Comparison of ENCODE assay signal across 9 cellular contexts in the genomic region with DNA sequence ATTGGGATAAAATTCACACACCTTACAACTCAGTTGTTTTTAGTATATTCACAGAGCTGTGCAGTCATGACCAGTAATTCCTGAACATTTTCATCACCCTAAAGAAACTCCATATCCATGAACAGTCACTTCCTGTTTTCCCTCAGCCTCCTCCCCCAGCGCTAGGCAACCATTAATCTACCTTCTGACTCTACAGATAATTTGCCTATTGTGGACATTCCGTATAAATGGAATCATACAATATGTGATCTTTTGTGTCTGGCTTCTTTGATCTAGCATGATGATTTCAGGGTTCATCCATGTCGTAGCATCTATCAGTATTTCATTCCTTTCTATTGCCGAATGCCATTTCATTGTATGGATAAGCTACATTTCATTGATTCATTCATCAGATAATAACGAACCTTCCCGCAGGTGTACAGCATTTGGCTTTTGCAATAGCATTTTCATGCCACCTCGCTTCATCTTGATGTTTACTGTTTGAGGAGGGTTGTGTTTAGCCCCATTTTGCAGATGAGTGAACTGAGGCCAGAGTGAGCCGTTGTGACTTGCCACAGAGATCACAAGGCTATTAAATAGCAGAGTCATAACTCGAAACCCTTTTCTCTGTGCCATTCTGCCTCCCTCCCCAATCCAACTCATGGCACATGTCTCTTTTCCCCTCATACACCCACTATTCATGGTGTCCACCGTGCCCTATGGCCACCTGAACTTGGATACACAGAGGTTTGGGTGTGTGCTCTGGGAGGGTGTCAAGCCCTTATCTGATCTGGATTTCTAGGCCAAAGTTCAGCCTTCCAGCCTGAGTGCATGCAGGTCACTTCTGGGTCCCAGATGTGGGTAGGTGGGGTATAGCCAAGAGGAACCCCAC. TPM values are rescaled to one million over a fixed set of nuclear protein-coding genes. Genes with fewer than 3 reads are reported as not detected.
DNase-seq lines count a peak whose midpoint lies in the region; ATAC-seq and TF ChIP-seq lines count a peak whose summit lies in the region.
"Had no signal": no experiment of that assay in that cellular context is flagged by ENCODE, and none has a peak within 500 bp of the region (broad histone marks: within the 10 kb centered on the region; RNA-seq: fewer than 3 reads in every experiment).

No MANE protein-coding gene starts in this region.

- H3K4me1 ChIP-seq in Peyer's patch = peaks cover 0 to 13% (median 3%) of the 10 kb centered on the region in 4 donors
- H3K4me1 ChIP-seq in fibroblast of lung (ENCODE audit: control insufficient read depth, extremely low read depth, insufficient read depth, low read length) = peaks cover 12% of the 10 kb centered on the region

- no peaks in the 10 kb centered on the region for H3K9me3 ChIP-seq in Peyer's patch
- H3K9me3 ChIP-seq in fibroblast of lung (ENCODE audit: control insufficient read depth, insufficient read depth, low read depth, low read length) = no peaks in the 10 kb centered on the region

- H3K9ac ChIP-seq in fibroblast of lung (ENCODE audit: insufficient read depth, low read length) = no peak overlapping the region

- peak overlapping the region in 3 of 4 donors; percentile 49 to 80 (median 74) for H3K27ac ChIP-seq in Peyer's patch
- peak overlapping the region; percentile 42 for H3K27ac ChIP-seq in fibroblast of lung (ENCODE audit: insufficient read depth, low read length)

- ATAC-seq in HG02759 (IDR thresholded peaks at IDR 0.05; ENCODE audit: unreplicated experiment) = no peak

- TF ChIP-seq CTCF in Peyer's patch (IDR thresholded peaks at IDR 0.05) = no peak
- no peak for TF ChIP-seq CTCF in fibroblast of lung (conservative IDR thresholded peaks at IDR 0.05 in 1 of 2, IDR thresholded peaks at IDR 0.05 in 1 of 2; ENCODE audit: low read depth in 1 of 2, low read length in 2 of 2)

- DNase-seq in ELR (ENCODE audit: low read depth) (peak; percentile 94), Peyer's patch (peak in 2 of 3 donors; percentile 72 to 75), fibroblast of lung (ENCODE audit: low read depth in 2 of 2) (peak in 1 of 2 donors; percentile 94), pulmonary artery endothelial cell (ENCODE audit: low read depth, low spot score) (peak; percentile 80), NCI-H748 treated with DMSO at 0.1 percent for 48 hours (lab: John Stamatoyannopoulos, UW) (no peak)
- no peak for DNase-seq in activated T-cell treated with anti-CD3 and anti-CD28 coated beads, Interleukin-2, amount 50 U/mL, for 1 hour
- DNase-seq: KG1, NCI-H510A had no signal

- no peaks in the 10 kb centered on the region for H3K36me3 ChIP-seq in Peyer's patch
- H3K36me3 ChIP-seq in fibroblast of lung (ENCODE audit: control insufficient read depth, insufficient read depth, low read length) = no peaks in the 10 kb centered on the region

- H3K27me3 ChIP-seq in Peyer's patch = no peaks in the 10 kb centered on the region
- no peaks in the 10 kb centered on the region for H3K27me3 ChIP-seq in fibroblast of lung (ENCODE audit: control insufficient read depth, insufficient read depth, low read length)

- H2AFZ ChIP-seq in fibroblast of lung (ENCODE audit: low read length) = no peak overlapping the region

- no peak overlapping the region for H3K4me2 ChIP-seq in fibroblast of lung (ENCODE audit: extremely low read depth, insufficient read depth, low read length)

- peak in 1 of 2 donors; percentile 30 for TF ChIP-seq POLR2A in Peyer's patch (IDR thresholded peaks at IDR 0.05)

- H3K4me3 ChIP-seq in Peyer's patch = no peak overlapping the region
- no peak overlapping the region for H3K4me3 ChIP-seq in fibroblast of lung (replicated peaks in 1 of 4; ENCODE audit: control extremely low read depth in 1 of 4, insufficient read depth in 1 of 4, low read depth in 3 of 4, low read length in 4 of 4)

- no peaks in the 10 kb centered on the region for H4K20me1 ChIP-seq in fibroblast of lung (ENCODE audit: control insufficient read depth, extremely low read depth, insufficient read depth, low read length)

- no peaks in the 10 kb centered on the region for H3K79me2 ChIP-seq in fibroblast of lung (ENCODE audit: control insufficient read depth, insufficient read depth, low read length)

RNA-seq across cellular contexts. Expression of a gene that starts 11.1 kb away (rescaled TPM):
- 100 to 1,000 TPM; 337 to 553 (median 433) TPM for total RNA-seq in Peyer's patch
- 562 and 796 TPM in 2 replicates for total RNA-seq in fibroblast of lung
- 413 and 677 TPM in 2 replicates for polyA plus RNA-seq in fibroblast of lung
- polyA plus RNA-seq in fibroblast of lung (2012) = 611 and 1,244 TPM in 2 replicates
- polyA minus RNA-seq in fibroblast of lung (ENCODE audit: low replicate concordance) = 1,141 and 2,569 TPM in 2 replicates
- 1,280 and 1,511 TPM in 2 replicates for total RNA-seq in pulmonary artery endothelial cell

Comparison
In these comparisons a context has a peak if more than half of its experiments do, and no peak if none do; other contexts are left out.
1. DNase-seq: peak in ELR (single experiment), Peyer's patch (2 of 3) and pulmonary artery endothelial cell (single experiment); none in activated T-cell treated with anti-CD3 and anti-CD28 coated beads, Interleukin-2, amount 50 U/mL, for 1 hour (single experiment) and NCI-H748 treated with DMSO at 0.1 percent for 48 hours (single experiment).